In genomic region chr9:129079829-129080228, GRCh38 we compare ENCODE assay signal across 9 cellular contexts. TPM values are rescaled to one million over a fixed set of nuclear protein-coding genes. Genes with fewer than 3 reads are reported as not detected.
DNase-seq lines count a peak whose midpoint lies in the region; ATAC-seq and TF ChIP-seq lines count a peak whose summit lies in the region.
"Had no signal": no experiment of that assay in that cellular context is flagged by ENCODE, and none has a peak within 500 bp of the region (broad histone marks: within the 10 kb centered on the region; RNA-seq: fewer than 3 reads in every experiment).

No MANE protein-coding gene starts in this region.

- H3K9me3 ChIP-seq in iPS-18c (ENCODE audit: control insufficient read depth, insufficient read depth, low read length) (no peaks in the 10 kb centered on the region), stomach (no peaks in the 10 kb centered on the region)

- H3K4me1 Mint-ChIP-seq in activated CD4-positive, alpha-beta T cell treated with anti-CD3 and anti-CD28 coated beads, Interleukin-2, amount 10 ng/mL, durations not matched to agents 24 days and 14 days = peaks cover 19% of the 10 kb centered on the region
- peaks cover 28% of the 10 kb centered on the region for H3K4me1 Mint-ChIP-seq in activated CD4-positive, alpha-beta memory T cell treated with anti-CD3 and anti-CD28 coated beads, Interleukin-2, amount 10 ng/mL, durations not matched to agents 7 days and 5 days

- peak overlapping the region; percentile 95 for H3K4me3 Mint-ChIP-seq in activated CD4-positive, alpha-beta T cell treated with anti-CD3 and anti-CD28 coated beads, Interleukin-2, amount 10 ng/mL, durations not matched to agents 24 days and 14 days
- peak overlapping the region; percentile 87 for H3K4me3 Mint-ChIP-seq in activated CD4-positive, alpha-beta memory T cell treated with anti-CD3 and anti-CD28 coated beads, Interleukin-2, amount 10 ng/mL, durations not matched to agents 7 days and 5 days

- H3K27ac ChIP-seq in stomach = peak overlapping the region in 4 of 5 donors; percentile 78 to 91 (median 87)

- peaks cover 2 to 10% (median 6%) of the 10 kb centered on the region in 4 donors for H3K36me3 ChIP-seq in stomach

- peak overlapping the region; percentile 81 for H3K27ac Mint-ChIP-seq in activated CD4-positive, alpha-beta T cell treated with anti-CD3 and anti-CD28 coated beads, Interleukin-2, amount 10 ng/mL, durations not matched to agents 24 days and 14 days
- no peak overlapping the region for H3K27ac Mint-ChIP-seq in activated CD4-positive, alpha-beta memory T cell treated with anti-CD3 and anti-CD28 coated beads, Interleukin-2, amount 10 ng/mL, durations not matched to agents 7 days and 5 days

- H3K27me3 Mint-ChIP-seq in activated CD4-positive, alpha-beta T cell treated with anti-CD3 and anti-CD28 coated beads, Interleukin-2, amount 10 ng/mL, durations not matched to agents 24 days and 14 days = no peaks in the 10 kb centered on the region
- H3K27me3 Mint-ChIP-seq in activated CD4-positive, alpha-beta memory T cell treated with anti-CD3 and anti-CD28 coated beads, Interleukin-2, amount 10 ng/mL, durations not matched to agents 7 days and 5 days = no peaks in the 10 kb centered on the region

- no peaks in the 10 kb centered on the region for H3K36me3 Mint-ChIP-seq in activated CD4-positive, alpha-beta T cell treated with anti-CD3 and anti-CD28 coated beads, Interleukin-2, amount 10 ng/mL, durations not matched to agents 24 days and 14 days (ENCODE audit: low read depth)
- no peaks in the 10 kb centered on the region for H3K36me3 Mint-ChIP-seq in activated CD4-positive, alpha-beta memory T cell treated with anti-CD3 and anti-CD28 coated beads, Interleukin-2, amount 10 ng/mL, durations not matched to agents 7 days and 5 days (ENCODE audit: low read depth)

- DNase-seq in activated CD4-positive, alpha-beta T cell treated with anti-CD3 and anti-CD28 coated beads, Interleukin-2, amount 10 ng/mL, durations not matched to agents 24 days and 14 days = no peak
- DNase-seq in activated CD4-positive, alpha-beta T cell treated with anti-CD3 and anti-CD28 coated beads for 48 hours = no peak
- DNase-seq in activated CD4-positive, alpha-beta memory T cell treated with anti-CD3 and anti-CD28 coated beads, Interleukin-2, amount 10 ng/mL, durations not matched to agents 7 days and 5 days = no peak
- DNase-seq in stomach (no peak), hippocampal formation (lab: John Stamatoyannopoulos, UW) (no peak)
- DNase-seq: occipital lobe had no signal

- H3K4me3 ChIP-seq in iPS-18c (ENCODE audit: insufficient read depth, low read depth, low read length) (peak overlapping the region; percentile 75), stomach (peak overlapping the region in 3 of 4 donors; percentile 71 to 90 (median 82))

- H3K4me1 ChIP-seq in stomach = peaks cover 16 to 61% (median 43%) of the 10 kb centered on the region in 4 donors

- no peak for TF ChIP-seq POLR2A in stomach (IDR thresholded peaks at IDR 0.05)

- intact Hi-C loops in activated CD4-positive, alpha-beta T cell treated with anti-CD3 and anti-CD28 coated beads, Interleukin-2, amount 10 ng/mL, durations not matched to agents 24 days and 14 days (cut with micrococcal nuclease) = loop anchor here (2.0 to 5.0 kb wide), 2 partner anchors 51 to 198 kb away; partner anchors contain the start of genes KYAT1, LRRC8A and SH3GLB2
- intact Hi-C loops in stomach (cut with DNase I; ENCODE audit: low total_unique reads) = no loop called here

- TF ChIP-seq EP300 in stomach (IDR thresholded peaks at IDR 0.05) = no peak

- no peak for TF ChIP-seq CTCF in stomach (IDR thresholded peaks at IDR 0.05)

- ATAC-seq in GM18517 (IDR thresholded peaks at IDR 0.05; ENCODE audit: unreplicated experiment) (no peak), GM21528 (IDR thresholded peaks at IDR 0.05; ENCODE audit: low FRiP score, unreplicated experiment) (no peak)

- no peaks in the 10 kb centered on the region for H3K9me3 Mint-ChIP-seq in activated CD4-positive, alpha-beta T cell treated with anti-CD3 and anti-CD28 coated beads, Interleukin-2, amount 10 ng/mL, durations not matched to agents 24 days and 14 days
- no peaks in the 10 kb centered on the region for H3K9me3 Mint-ChIP-seq in activated CD4-positive, alpha-beta memory T cell treated with anti-CD3 and anti-CD28 coated beads, Interleukin-2, amount 10 ng/mL, durations not matched to agents 7 days and 5 days

- H3K27me3 ChIP-seq in stomach = no peaks in the 10 kb centered on the region

- CTCF ChIA-PET in activated CD4-positive, alpha-beta memory T cell treated with anti-CD3 and anti-CD28 coated beads, Interleukin-2, amount 10 ng/mL, durations not matched to agents 7 days and 5 days (lab: Charles Lee) = interaction anchor here (1.0 to 2.6 kb wide), 4 partner anchors 23 to 60 kb away, joined by 3 to 11 read pairs (median 6); partner anchors contain the start of gene MIGA2

- POLR2A ChIA-PET in activated CD4-positive, alpha-beta memory T cell treated with anti-CD3 and anti-CD28 coated beads, Interleukin-2, amount 10 ng/mL, durations not matched to agents 7 days and 5 days (lab: Charles Lee) = interaction anchor here (1.2 to 3.1 kb wide), 5 partner anchors 10 to 395 kb away, joined by 3 to 25 read pairs (median 5); partner anchors contain the start of gene PTPA

- 83 to 85% (median 84%) methylated on average over 12 to 13 of the region's 13 CpGs for WGBS in stomach, 5 donors

RNA-seq across cellular contexts. Expression of gene DOLPP1, which starts 1.1 kb away (rescaled TPM):
- 24.7 and 24.8 TPM in 2 replicates for total RNA-seq in activated CD4-positive, alpha-beta T cell treated with anti-CD3 and anti-CD28 coated beads, Interleukin-2, amount 10 ng/mL, durations not matched to agents 24 days and 14 days
- 10 to 100 TPM; 12.9 to 16.3 TPM for total RNA-seq in activated CD4-positive, alpha-beta memory T cell treated with anti-CD3 and anti-CD28 coated beads, Interleukin-2, amount 10 ng/mL, durations not matched to agents 7 days and 5 days
- total RNA-seq in stomach = 10 to 100 TPM in 4 of 5 donors, 1 to 10 TPM in 1; 5.5 to 84.0 (median 17.4) TPM
- polyA plus RNA-seq in stomach = 10 to 100 TPM in 1 of 3 donors, 1 to 10 TPM in 2; 3.4 to 11.4 (median 8.3) TPM

RNA-seq across cellular contexts. Expression of gene CRAT, which starts 30.8 kb away (rescaled TPM):
- total RNA-seq in activated CD4-positive, alpha-beta T cell treated with anti-CD3 and anti-CD28 coated beads, Interleukin-2, amount 10 ng/mL, durations not matched to agents 24 days and 14 days = 8.6 and 11.4 TPM in 2 replicates
- 10 to 100 TPM; 17.3 to 18.2 TPM for total RNA-seq in activated CD4-positive, alpha-beta memory T cell treated with anti-CD3 and anti-CD28 coated beads, Interleukin-2, amount 10 ng/mL, durations not matched to agents 7 days and 5 days
- 10 to 100 TPM; 13.0 to 92.2 (median 49.6) TPM for total RNA-seq in stomach
- 10 to 100 TPM; 25.8 to 28.5 (median 28.1) TPM for polyA plus RNA-seq in stomach

RNA-seq across cellular contexts. Expression of gene PTPA, which starts 31.4 kb away (rescaled TPM):
- 104 and 107 TPM in 2 replicates for total RNA-seq in activated CD4-positive, alpha-beta T cell treated with anti-CD3 and anti-CD28 coated beads, Interleukin-2, amount 10 ng/mL, durations not matched to agents 24 days and 14 days
- 10 to 100 TPM; 88.3 to 97.7 TPM for total RNA-seq in activated CD4-positive, alpha-beta memory T cell treated with anti-CD3 and anti-CD28 coated beads, Interleukin-2, amount 10 ng/mL, durations not matched to agents 7 days and 5 days
- total RNA-seq in stomach = 100 to 1,000 TPM in 1 of 5 donors, 10 to 100 TPM in 4; 12.3 to 118 (median 48.8) TPM
- polyA plus RNA-seq in stomach = 100 to 1,000 TPM in 1 of 3 donors, 10 to 100 TPM in 2; 69.2 to 111 (median 77.9) TPM

RNA-seq across cellular contexts. Expression of gene MIGA2, which starts 43.4 kb away (rescaled TPM):
- 43.3 and 44.3 TPM in 2 replicates for total RNA-seq in activated CD4-positive, alpha-beta T cell treated with anti-CD3 and anti-CD28 coated beads, Interleukin-2, amount 10 ng/mL, durations not matched to agents 24 days and 14 days
- total RNA-seq in activated CD4-positive, alpha-beta memory T cell treated with anti-CD3 and anti-CD28 coated beads, Interleukin-2, amount 10 ng/mL, durations not matched to agents 7 days and 5 days = 10 to 100 TPM; 36.5 to 40.9 TPM
- 100 to 1,000 TPM in 1 of 5 donors, 10 to 100 TPM in 4; 34.5 to 175 (median 49.0) TPM for total RNA-seq in stomach
- 10 to 100 TPM in 2 of 3 donors, 1 to 10 TPM in 1; 9.0 to 28.2 (median 10.4) TPM for polyA plus RNA-seq in stomach

RNA-seq across cellular contexts. Expression of gene SH3GLB2, which starts 51.7 kb away (rescaled TPM):
- total RNA-seq in activated CD4-positive, alpha-beta T cell treated with anti-CD3 and anti-CD28 coated beads, Interleukin-2, amount 10 ng/mL, durations not matched to agents 24 days and 14 days = 69.6 and 73.9 TPM in 2 replicates
- 10 to 100 TPM; 87.0 to 90.5 TPM for total RNA-seq in activated CD4-positive, alpha-beta memory T cell treated with anti-CD3 and anti-CD28 coated beads, Interleukin-2, amount 10 ng/mL, durations not matched to agents 7 days and 5 days
- 100 to 1,000 TPM in 4 of 5 donors, 10 to 100 TPM in 1; 50.5 to 408 (median 138) TPM for total RNA-seq in stomach
- polyA plus RNA-seq in stomach = 100 to 1,000 TPM in 2 of 3 donors, 10 to 100 TPM in 1; 58.2 to 113 (median 102) TPM
